In the genomic region with DNA sequence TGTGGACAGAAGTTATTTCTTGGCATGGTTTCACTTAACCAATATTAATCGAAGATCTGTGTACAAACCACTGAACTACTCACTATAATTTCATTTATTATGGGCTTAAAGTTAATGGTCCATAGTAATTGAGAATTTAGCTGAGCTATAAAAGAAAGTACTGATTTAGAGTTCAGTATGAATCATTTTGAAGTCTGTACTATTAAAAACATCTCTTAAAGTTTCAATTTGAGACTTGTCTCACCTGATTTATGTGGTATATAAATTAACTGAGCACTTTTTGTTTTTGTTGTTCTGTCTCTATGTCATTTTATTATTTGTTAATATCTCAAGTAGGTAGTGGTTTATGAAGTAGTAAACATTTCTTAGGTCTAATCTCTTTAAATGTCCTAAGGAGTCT, we compare ENCODE assay signal across 26 cellular contexts. TPM values are rescaled to one million over a fixed set of nuclear protein-coding genes. Genes with fewer than 3 reads are reported as not detected.
DNase-seq lines count a peak whose midpoint lies in the region; ATAC-seq, FAIRE-seq and TF ChIP-seq lines count a peak whose summit lies in the region.
"Had no signal": no experiment of that assay in that cellular context is flagged by ENCODE, and none has a peak within 500 bp of the region (broad histone marks: within the 10 kb centered on the region; RNA-seq: fewer than 3 reads in every experiment).

No MANE protein-coding gene starts in this region.

- POLR2A ChIA-PET in HEK293T (lab: Yijun Ruan, JAX) = no interaction called here

- CTCF ChIA-PET in HEK293T (lab: Yijun Ruan, JAX) = no interaction called here

- ATAC-seq in HG02981 (IDR thresholded peaks at IDR 0.05; ENCODE audit: unreplicated experiment) (no peak), GM21515 (IDR thresholded peaks at IDR 0.05; ENCODE audit: unreplicated experiment) (no peak), T-helper 17 cell (no peak)
- ATAC-seq: A549; CD8-positive, alpha-beta T cell had no signal

- H3K27me3 Mint-ChIP-seq in T-helper 17 cell = no peaks in the 10 kb centered on the region
- H3K27me3 Mint-ChIP-seq: B cell; CD4-positive, alpha-beta T cell had no signal

- no peaks in the 10 kb centered on the region for H3K9me3 ChIP-seq in T-helper 17 cell (ENCODE audit: control insufficient read depth, low read length, poor library complexity, severe bottlenecking)
- H3K9me3 ChIP-seq: A549; BLaER1 treated with 17β-estradiol and CSF1 and Interleukin-3, amounts not matched to agents 10 nM and 100 nM; Caco-2 had no signal

- H3K4me1 Mint-ChIP-seq in T-helper 17 cell = peaks cover 11% of the 10 kb centered on the region
- H3K4me1 Mint-ChIP-seq: B cell had no signal

- H3K27ac Mint-ChIP-seq in T-helper 17 cell = no peak overlapping the region
- H3K27ac Mint-ChIP-seq: B cell; CD4-positive, alpha-beta T cell; CD8-positive, alpha-beta T cell had no signal

- DNase-seq in GM18507 (ENCODE audit: extremely low spot score, insufficient read length, low read depth) = no peak
- no peak for DNase-seq in HEK293T (ENCODE audit: extremely low spot score)
- DNase-seq in frontal cortex (ENCODE audit: low spot score in 2 of 2) = no peak
- peak; percentile 7 for DNase-seq in renal cortical epithelial cell (ENCODE audit: low read depth)
- DNase-seq in kidney tubule cell (ENCODE audit: low spot score) = no peak
- DNase-seq in T-helper 17 cell = no peak
- DNase-seq: AML-193; Caco-2; Calu3; CD4-positive, alpha-beta T cell; CD8-positive, alpha-beta T cell; DMS 273 treated with DMSO at 0.1 percent for 48 hours; DMS153; DMS53; DMS79; DND-41; EL; GDM1 had no signal

- H3K4me3 Mint-ChIP-seq in T-helper 17 cell = no peak overlapping the region
- H3K4me3 Mint-ChIP-seq: B cell; CD4-positive, alpha-beta T cell; CD8-positive, alpha-beta T cell had no signal

- FAIRE-seq in GM18507 (lab: Jason Lieb, UNC) (peak; percentile 36), frontal cortex (lab: Jason Lieb, UNC) (peak; percentile 3)
- FAIRE-seq: A549, GM12891 had no signal

- H3K36me3 Mint-ChIP-seq in T-helper 17 cell (ENCODE audit: low read depth) = peaks cover 4% of the 10 kb centered on the region

TF ChIP-seq in HEK293T, 16 proteins besides CTCF, POLR2A, EP300 and RAD21:
- TF ChIP-seq SUZ12 (IDR thresholded peaks at IDR 0.05) (no peak), ELF4 (IDR thresholded peaks at IDR 0.05) (no peak), TARDBP (IDR thresholded peaks at IDR 0.05) (no peak), ZNF384 (IDR thresholded peaks at IDR 0.05) (peak; percentile 46; the same call in 1 of the 2 replicates), BHLHE40 (IDR thresholded peaks at IDR 0.05; ENCODE audit: borderline replicate concordance) (no peak), PKNOX1 (IDR thresholded peaks at IDR 0.05) (peak; percentile 97), ARNT (IDR thresholded peaks at IDR 0.05) (0 out of 2 replicates have a peak, but pooled peaks have one; percentile 4), LEF1 (IDR thresholded peaks at IDR 0.05; ENCODE audit: borderline replicate concordance) (peak; percentile 94; the same call in 1 of the 2 replicates), FOXK2 (IDR thresholded peaks at IDR 0.05) (no peak), CTBP1 (IDR thresholded peaks at IDR 0.05; ENCODE audit: borderline replicate concordance) (peak; percentile 96), SP1 (IDR thresholded peaks at IDR 0.05) (no peak), FOXA1 (IDR thresholded peaks at IDR 0.05) (peak; percentile 10; the same call in 1 of the 2 replicates), FOXM1 (IDR thresholded peaks at IDR 0.05; ENCODE audit: borderline replicate concordance) (no peak), NFRKB (IDR thresholded peaks at IDR 0.05) (no peak), HDGF (IDR thresholded peaks at IDR 0.05; ENCODE audit: borderline replicate concordance) (no peak), L3MBTL2 (conservative IDR thresholded peaks at IDR 0.05) (no peak)
TF ChIP-seq in HEK293T: peak in this region for 6.

RNA-seq across cellular contexts. Expression of gene KPNA5, which starts 24.9 kb away (rescaled TPM):
- total RNA-seq in frontal cortex = 52.6 TPM
- total RNA-seq in renal cortical epithelial cell = 11.9 and 14.8 TPM in 2 replicates
- 10 to 100 TPM; 32.7 to 36.3 TPM for total RNA-seq in T-helper 17 cell

RNA-seq across cellular contexts. Expression of gene ZUP1, which starts 37.4 kb away (rescaled TPM):
- 46.9 TPM for total RNA-seq in frontal cortex
- 19.4 and 26.0 TPM in 2 replicates for total RNA-seq in renal cortical epithelial cell
- 10 to 100 TPM; 12.9 to 18.0 TPM for total RNA-seq in T-helper 17 cell

RNA-seq across cellular contexts. Expression of gene FAM162B, which starts 59.6 kb away (rescaled TPM):
- total RNA-seq in frontal cortex (1.2 TPM), renal cortical epithelial cell (not detected in 2 replicates), T-helper 17 cell (not detected)
- total RNA-seq: A172; B cell; Caco-2; Calu3; CD4-positive, alpha-beta T cell; CD8-positive, alpha-beta T cell; G401 had no signal
